ENCODE assay signal across 8 cellular contexts in the genomic region with DNA sequence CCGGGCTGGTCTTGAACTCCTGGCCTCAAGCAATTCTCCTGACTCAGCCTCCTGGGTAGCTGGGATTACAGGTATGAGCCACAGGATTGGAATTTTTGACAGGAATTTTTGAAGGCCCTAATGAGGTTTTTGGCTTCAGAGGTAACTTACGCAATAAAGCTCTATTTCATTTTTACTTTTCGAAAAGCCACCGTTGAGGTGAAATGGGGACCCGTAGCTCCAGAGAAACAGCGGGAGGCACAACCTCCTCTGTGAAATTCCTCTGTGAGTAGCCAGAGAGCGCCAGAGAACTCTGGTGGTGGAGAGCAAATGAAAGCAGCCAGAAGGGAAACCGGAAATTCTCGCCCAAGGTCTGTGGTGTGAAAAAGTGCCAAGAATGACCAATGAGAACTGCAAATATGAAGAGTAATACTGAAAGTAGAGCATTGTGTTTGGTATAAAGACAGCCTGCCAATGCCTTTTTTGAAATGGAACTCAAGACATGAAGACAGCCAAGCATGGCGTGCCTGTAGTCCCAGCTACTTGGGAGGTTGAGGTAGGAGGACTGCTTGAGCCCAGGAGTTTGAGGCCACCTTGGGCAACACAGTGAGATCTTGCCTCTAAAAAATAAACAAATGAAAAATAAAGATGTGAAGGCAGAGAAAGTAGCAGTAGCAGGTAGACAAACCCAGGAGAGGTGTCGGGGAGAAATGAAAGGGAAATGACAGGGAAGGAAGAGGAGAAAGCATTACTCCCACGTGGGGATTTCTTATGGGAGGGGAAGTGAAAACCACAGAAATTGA. TPM values are rescaled to one million over a fixed set of nuclear protein-coding genes. Genes with fewer than 3 reads are reported as not detected.
DNase-seq lines count a peak whose midpoint lies in the region; ATAC-seq and TF ChIP-seq lines count a peak whose summit lies in the region.

No MANE protein-coding gene starts in this region.

- peak overlapping the region; percentile 63 for H3K4me3 ChIP-seq in thoracic aorta

- ATAC-seq in GM18498 (IDR thresholded peaks at IDR 0.05; ENCODE audit: unreplicated experiment) = peak; percentile 96
- ATAC-seq in HG02798 (IDR thresholded peaks at IDR 0.05; ENCODE audit: poor library complexity, unreplicated experiment) = peak; percentile 95
- peak; percentile 52 to 68 for ATAC-seq in naive thymus-derived CD8-positive, alpha-beta T cell
- ATAC-seq in thoracic aorta (ENCODE audit: insufficient number of reproducible peaks, low FRiP score, low read depth) = peak; percentile 40

- H3K27ac ChIP-seq in thoracic aorta = peak overlapping the region in 1 of 2 donors; percentile 37

- no peak overlapping the region for H3K27ac Mint-ChIP-seq in endothelial cell (ENCODE audit: unreplicated experiment)
- H3K27ac Mint-ChIP-seq in naive thymus-derived CD8-positive, alpha-beta T cell = peak overlapping the region; percentile 85 to 99 (median 93)

- no peaks in the 10 kb centered on the region for H3K27me3 Mint-ChIP-seq in endothelial cell (ENCODE audit: unreplicated experiment)
- H3K27me3 Mint-ChIP-seq in naive thymus-derived CD8-positive, alpha-beta T cell = no peaks in the 10 kb centered on the region

- peaks cover 5% of the 10 kb centered on the region for H3K4me1 Mint-ChIP-seq in endothelial cell (ENCODE audit: unreplicated experiment)
- peaks cover 27 to 84% (median 69%) of the 10 kb centered on the region in 4 donors for H3K4me1 Mint-ChIP-seq in naive thymus-derived CD8-positive, alpha-beta T cell

- POLR2A ChIA-PET in naive thymus-derived CD8-positive, alpha-beta T cell (lab: Charles Lee) = interaction anchor here (0.7 to 3.7 kb wide), 7 partner anchors 34 to 141 kb away, joined by 3 to 25 read pairs (median 3); partner anchors contain the start of gene TMEM131L

- no peaks in the 10 kb centered on the region for H3K27me3 ChIP-seq in thoracic aorta (replicated peaks; ENCODE audit: insufficient read depth)

- peaks cover 8 to 22% of the 10 kb centered on the region in 2 donors for H3K4me1 ChIP-seq in thoracic aorta (ENCODE audit: control insufficient read depth in 1 of 2, low read depth in 2 of 2)

- TF ChIP-seq CTCF in endothelial cell (IDR thresholded peaks at IDR 0.05; ENCODE audit: unreplicated experiment) = peak; percentile 27
- no peak for TF ChIP-seq CTCF in thoracic aorta (IDR thresholded peaks at IDR 0.05)

- H3K9me3 Mint-ChIP-seq in endothelial cell (ENCODE audit: unreplicated experiment) = no peaks in the 10 kb centered on the region
- no peaks in the 10 kb centered on the region for H3K9me3 Mint-ChIP-seq in naive thymus-derived CD8-positive, alpha-beta T cell

- H3K36me3 ChIP-seq in thoracic aorta = no peaks in the 10 kb centered on the region

- no peaks in the 10 kb centered on the region for H3K9me3 ChIP-seq in thoracic aorta

- DNase-seq in 8988T (peak; percentile 36), NCI-H1436 (lab: John Stamatoyannopoulos, UW) (peak; percentile 46), endothelial cell (ENCODE audit: low spot score) (peak; percentile 29), thoracic aorta (ENCODE audit: low spot score) (peak; percentile 19)
- peak; percentile 51 to 52 for DNase-seq in activated CD4-positive, alpha-beta T cell treated with anti-CD3 and anti-CD28 coated beads, Interleukin-2, amount 50 U/mL, for 4 hours
- DNase-seq in naive thymus-derived CD8-positive, alpha-beta T cell = peak in 9 of 10 donors; percentile 15 to 75 (median 43)

- no peaks in the 10 kb centered on the region for H3K36me3 Mint-ChIP-seq in endothelial cell (ENCODE audit: low read depth, unreplicated experiment)
- no peaks in the 10 kb centered on the region for H3K36me3 Mint-ChIP-seq in naive thymus-derived CD8-positive, alpha-beta T cell

- H3K4me3 Mint-ChIP-seq in endothelial cell (ENCODE audit: unreplicated experiment) = no peak overlapping the region
- peak overlapping the region; percentile 68 to 96 (median 86) for H3K4me3 Mint-ChIP-seq in naive thymus-derived CD8-positive, alpha-beta T cell

RNA-seq across cellular contexts. Expression of gene TMEM131L, which starts 33.0 kb away (rescaled TPM):
- total RNA-seq in endothelial cell (ENCODE audit: unreplicated experiment) = 29.8 TPM
- total RNA-seq in naive thymus-derived CD8-positive, alpha-beta T cell = 10 to 100 TPM; 72.2 to 72.6 TPM
- 10 to 100 TPM; 13.8 to 32.9 (median 26.7) TPM for polyA plus RNA-seq in naive thymus-derived CD8-positive, alpha-beta T cell
- total RNA-seq in thoracic aorta = 10 to 100 TPM; 22.2 to 25.6 TPM

Comparison
In these comparisons a context has a peak if more than half of its experiments do, and no peak if none do; other contexts are left out.
1. ATAC-seq: peak in every context shown above with its lines; median percentile 96 in GM18498; 95 in HG02798; 60 in naive thymus-derived CD8-positive, alpha-beta T cell; 40 in thoracic aorta.